12 cellular contexts compared by ENCODE assay signal in genomic region chr7:144331221-144331995, GRCh38. TPM values are rescaled to one million over a fixed set of nuclear protein-coding genes. Genes with fewer than 3 reads are reported as not detected.
DNase-seq lines count a peak whose midpoint lies in the region; ATAC-seq, FAIRE-seq and TF ChIP-seq lines count a peak whose summit lies in the region.
"Not testable (repeated sequence)": the region's sequence is repeated elsewhere in the genome, so short reads cannot be mapped to it uniquely, and the experiment has no call there.
"Had no signal": no experiment of that assay in that cellular context is flagged by ENCODE, and none has a peak within 500 bp of the region (broad histone marks: within the 10 kb centered on the region; RNA-seq: fewer than 3 reads in every experiment).

No MANE protein-coding gene starts in this region.

- H3K27me3 ChIP-seq in RWPE2 (ENCODE audit: insufficient read depth, poor library complexity, severe bottlenecking); heart right ventricle: not testable (repeated sequence)

- not testable (repeated sequence) for H3K36me3 Mint-ChIP-seq in activated naive CD8-positive, alpha-beta T cell treated with anti-CD3 and anti-CD28 coated beads, Interleukin-2, amount 50 U/mL, for 24 hours (ENCODE audit: low read depth)

- not testable (repeated sequence) for H3K9me3 Mint-ChIP-seq in activated naive CD8-positive, alpha-beta T cell treated with anti-CD3 and anti-CD28 coated beads, Interleukin-2, amount 50 U/mL, for 24 hours

- TF ChIP-seq CTCF in A549 (IDR thresholded peaks at IDR 0.05); omental fat pad (IDR thresholded peaks at IDR 0.05): not testable (repeated sequence)
- TF ChIP-seq CTCF in RWPE2 (IDR thresholded peaks at IDR 0.05; ENCODE audit: poor library complexity, severe bottlenecking) (peak; percentile 29), heart right ventricle (IDR thresholded peaks at IDR 0.05) (peak in 1 of 9 donors; percentile 9)

- intact Hi-C loops in heart right ventricle (cut with DNase I): not testable (repeated sequence)

- H3K27ac ChIP-seq in A549; RWPE2 (ENCODE audit: poor library complexity, severe bottlenecking); heart right ventricle: not testable (repeated sequence)

- CTCF ChIA-PET in A549 (lab: Yijun Ruan, JAX): interaction anchor here (0.6 to 1.2 kb wide), 3 partner anchors 60 to 106 kb away, joined by 3 to 5 read pairs (median 3); no protein-coding TSS in a partner anchor

- H3K4me1 Mint-ChIP-seq in activated naive CD8-positive, alpha-beta T cell treated with anti-CD3 and anti-CD28 coated beads, Interleukin-2, amount 50 U/mL, for 24 hours: not testable (repeated sequence)

- H3K36me3 ChIP-seq in RWPE2 (ENCODE audit: low read depth); heart right ventricle: not testable (repeated sequence)

- DNase-seq in A549 (ENCODE audit: low read depth in 1 of 2, low spot score in 1 of 2); RWPE2 (ENCODE audit: low spot score); activated naive CD8-positive, alpha-beta T cell treated with anti-CD3 and anti-CD28 coated beads, Interleukin-2, amount 50 U/mL, for 24 hours; heart right ventricle; omental fat pad (ENCODE audit: low spot score): not testable (repeated sequence)

- peak; percentile 55 to 79 for ATAC-seq in A549
- peak; percentile 81 for ATAC-seq in GM18868 (IDR thresholded peaks at IDR 0.05; ENCODE audit: unreplicated experiment)
- ATAC-seq in GM21786 (IDR thresholded peaks at IDR 0.05; ENCODE audit: unreplicated experiment): peak; percentile 42
- peak; percentile 48 for ATAC-seq in HG03175 (IDR thresholded peaks at IDR 0.05; ENCODE audit: unreplicated experiment)
- ATAC-seq in RWPE2 (ENCODE audit: low read depth): peak; percentile 83
- peak; percentile 36 for ATAC-seq in activated naive CD8-positive, alpha-beta T cell treated with anti-CD3 and anti-CD28 coated beads, Interleukin-2, amount 50 U/mL, for 24 hours
- peak in 5 of 8 donors; percentile 29 to 65 (median 46) for ATAC-seq in heart right ventricle
- ATAC-seq in omental fat pad (ENCODE audit: low FRiP score): peak; percentile 85

- H3K9me3 ChIP-seq in A549; RWPE2 (ENCODE audit: severe bottlenecking); heart right ventricle: not testable (repeated sequence)

- not testable (repeated sequence) for TF ChIP-seq RAD21 in A549 (conservative IDR thresholded peaks at IDR 0.05 in 1 of 2, IDR thresholded peaks at IDR 0.05 in 1 of 2)

- TF ChIP-seq POLR2A in A549 (IDR thresholded peaks at IDR 0.05; ENCODE audit: low read length): not testable (repeated sequence)

- FAIRE-seq in A549 (lab: Jason Lieb, UNC): peak; percentile 99

- POLR2A ChIA-PET in A549 (lab: Yijun Ruan, JAX): not testable (repeated sequence)

- H3K27me3 Mint-ChIP-seq in activated naive CD8-positive, alpha-beta T cell treated with anti-CD3 and anti-CD28 coated beads, Interleukin-2, amount 50 U/mL, for 24 hours: not testable (repeated sequence)

- not testable (repeated sequence) for H3K4me2 ChIP-seq in A549

- WGBS in A549 (ENCODE audit: missing lambda C conversion rate): 41% methylated on average over 3 of the region's 9 CpGs
- WGBS in heart right ventricle, 2 donors: 94 to 100% methylated on average over 2 of the region's 9 CpGs

- not testable (repeated sequence) for H3K4me3 ChIP-seq in A549; RWPE2 (ENCODE audit: severe bottlenecking); heart right ventricle

- not testable (repeated sequence) for TF ChIP-seq EP300 in A549 (IDR thresholded peaks at IDR 0.05)

- not testable (repeated sequence) for H3K4me1 ChIP-seq in A549; RWPE2 (ENCODE audit: insufficient read depth, poor library complexity, severe bottlenecking); heart right ventricle

- not testable (repeated sequence) for H3K27ac Mint-ChIP-seq in activated naive CD8-positive, alpha-beta T cell treated with anti-CD3 and anti-CD28 coated beads, Interleukin-2, amount 50 U/mL, for 24 hours

- H3K4me3 Mint-ChIP-seq in activated naive CD8-positive, alpha-beta T cell treated with anti-CD3 and anti-CD28 coated beads, Interleukin-2, amount 50 U/mL, for 24 hours: not testable (repeated sequence)

RNA-seq across cellular contexts. Expression of gene OR2A1, which starts 19.2 kb away (rescaled TPM):
- not detected in 2 replicates for polyA plus RNA-seq in A549 (2011; rRNA removed)
- polyA plus RNA-seq in A549 (2012; cell fraction: cytosol; rRNA removed): not detected in 2 replicates
- polyA plus RNA-seq in A549 (2012; cell fraction: nucleus; rRNA removed): not detected in 2 replicates
- polyA plus RNA-seq in A549 (2017; fragmentation: RNase III; extraction: RNeasy Plus Mini Kit Qiagen cat#74134 plus additional on column Dnase treatment): not detected in 3 replicates
- 0.04 TPM in 1 of 2 replicates, not detected in the other for polyA minus RNA-seq in A549 (2011; rRNA and poly(A)+ RNA removed)
- under 1 TPM in 2 of 10 donors, not detected in 8; 0.15 to 0.20 TPM for total RNA-seq in heart right ventricle
- polyA plus RNA-seq in heart right ventricle: under 1 TPM in 1 of 2 donors, not detected in 1; 0.01 TPM
- under 1 TPM in 2 of 4 donors, not detected in 2; 0.09 to 0.95 TPM for total RNA-seq in omental fat pad
- total RNA-seq: G401, NCI-H460, psoas muscle, smooth muscle cell had no signal
- polyA plus RNA-seq: smooth muscle cell had no signal

RNA-seq across cellular contexts. Expression of gene ARHGEF5, which starts 23.8 kb away (rescaled TPM):
- 2.3 and 2.8 TPM in 2 replicates for polyA plus RNA-seq in A549 (2011; rRNA removed)
- 0.91 and 1.1 TPM in 2 replicates for polyA plus RNA-seq in A549 (2012; cell fraction: cytosol; rRNA removed)
- 1.1 and 1.4 TPM in 2 replicates for polyA plus RNA-seq in A549 (2012; cell fraction: nucleus; rRNA removed)
- 2.1 to 2.6 TPM (median 2.5 TPM) in 3 replicates for polyA plus RNA-seq in A549 (2017; fragmentation: RNase III; extraction: RNeasy Plus Mini Kit Qiagen cat#74134 plus additional on column Dnase treatment)
- 6.6 and 7.1 TPM in 2 replicates for polyA minus RNA-seq in A549 (2011; rRNA and poly(A)+ RNA removed)
- total RNA-seq in heart right ventricle: 1 to 10 TPM; 1.1 to 3.9 (median 2.0) TPM
- under 1 TPM; 0.46 to 0.80 TPM for polyA plus RNA-seq in heart right ventricle
- total RNA-seq in omental fat pad: 10 to 100 TPM in 2 of 4 donors, 1 to 10 TPM in 2; 6.6 to 21.3 (median 9.7) TPM
- total RNA-seq: G401 had no signal
